Comparison of ENCODE assay signal across 1 cellular context in the genomic region with DNA sequence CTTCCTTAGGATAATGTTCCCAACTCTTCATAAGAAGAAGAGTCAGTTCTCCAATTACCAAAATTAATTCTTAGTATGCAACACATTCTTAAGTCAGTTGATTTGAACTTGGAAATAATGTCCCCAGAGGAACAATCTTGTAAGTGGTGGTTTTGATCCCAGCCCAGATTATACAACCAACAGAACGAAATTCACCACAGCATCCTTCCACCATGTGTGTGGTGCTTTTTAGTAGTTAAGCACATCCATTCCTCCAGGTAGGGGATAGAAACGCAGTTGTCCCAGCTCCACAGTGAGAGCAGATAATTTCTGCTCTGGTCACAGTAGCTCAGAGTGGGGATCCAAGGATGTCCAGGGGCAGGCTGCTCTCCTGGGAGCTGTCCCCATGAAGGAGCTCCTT.
TF ChIP-seq lines count a peak whose summit lies in the region.

No MANE protein-coding gene starts in this region.

TF ChIP-seq in WTC11, 78 proteins besides CTCF, POLR2A, EP300 and RAD21 (continued from another document):
- TF ChIP-seq, protein P1, sequence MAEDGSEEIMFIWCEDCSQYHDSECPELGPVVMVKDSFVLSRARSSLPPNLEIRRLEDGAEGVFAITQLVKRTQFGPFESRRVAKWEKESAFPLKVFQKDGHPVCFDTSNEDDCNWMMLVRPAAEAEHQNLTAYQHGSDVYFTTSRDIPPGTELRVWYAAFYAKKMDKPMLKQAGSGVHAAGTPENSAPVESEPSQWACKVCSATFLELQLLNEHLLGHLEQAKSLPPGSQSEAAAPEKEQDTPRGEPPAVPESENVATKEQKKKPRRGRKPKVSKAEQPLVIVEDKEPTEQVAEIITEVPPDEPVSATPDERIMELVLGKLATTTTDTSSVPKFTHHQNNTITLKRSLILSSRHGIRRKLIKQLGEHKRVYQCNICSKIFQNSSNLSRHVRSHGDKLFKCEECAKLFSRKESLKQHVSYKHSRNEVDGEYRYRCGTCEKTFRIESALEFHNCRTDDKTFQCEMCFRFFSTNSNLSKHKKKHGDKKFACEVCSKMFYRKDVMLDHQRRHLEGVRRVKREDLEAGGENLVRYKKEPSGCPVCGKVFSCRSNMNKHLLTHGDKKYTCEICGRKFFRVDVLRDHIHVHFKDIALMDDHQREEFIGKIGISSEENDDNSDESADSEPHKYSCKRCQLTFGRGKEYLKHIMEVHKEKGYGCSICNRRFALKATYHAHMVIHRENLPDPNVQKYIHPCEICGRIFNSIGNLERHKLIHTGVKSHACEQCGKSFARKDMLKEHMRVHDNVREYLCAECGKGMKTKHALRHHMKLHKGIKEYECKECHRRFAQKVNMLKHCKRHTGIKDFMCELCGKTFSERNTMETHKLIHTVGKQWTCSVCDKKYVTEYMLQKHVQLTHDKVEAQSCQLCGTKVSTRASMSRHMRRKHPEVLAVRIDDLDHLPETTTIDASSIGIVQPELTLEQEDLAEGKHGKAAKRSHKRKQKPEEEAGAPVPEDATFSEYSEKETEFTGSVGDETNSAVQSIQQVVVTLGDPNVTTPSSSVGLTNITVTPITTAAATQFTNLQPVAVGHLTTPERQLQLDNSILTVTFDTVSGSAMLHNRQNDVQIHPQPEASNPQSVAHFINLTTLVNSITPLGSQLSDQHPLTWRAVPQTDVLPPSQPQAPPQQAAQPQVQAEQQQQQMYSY (CRISPR knock-in tag; IDR thresholded peaks at IDR 0.05): no peak
- TF ChIP-seq TP53 (CRISPR knock-in tag; IDR thresholded peaks at IDR 0.05): no peak
- no peak for TF ChIP-seq ATF1 (CRISPR knock-in tag; IDR thresholded peaks at IDR 0.05)
- no peak for TF ChIP-seq OVOL2 (CRISPR knock-in tag; IDR thresholded peaks at IDR 0.05; ENCODE audit: borderline replicate concordance)
- TF ChIP-seq, protein P2, sequence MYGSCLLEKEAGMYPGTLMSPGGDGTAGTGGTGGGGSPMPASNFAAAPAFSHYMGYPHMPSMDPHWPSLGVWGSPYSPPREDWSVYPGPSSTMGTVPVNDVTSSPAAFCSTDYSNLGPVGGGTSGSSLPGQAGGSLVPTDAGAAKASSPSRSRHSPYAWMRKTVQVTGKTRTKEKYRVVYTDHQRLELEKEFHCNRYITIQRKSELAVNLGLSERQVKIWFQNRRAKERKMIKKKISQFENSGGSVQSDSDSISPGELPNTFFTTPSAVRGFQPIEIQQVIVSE (CRISPR knock-in tag; IDR thresholded peaks at IDR 0.05; ENCODE audit: borderline replicate concordance): no peak
- TF ChIP-seq JAZF1 (CRISPR knock-in tag; IDR thresholded peaks at IDR 0.05): no peak
- TF ChIP-seq TEAD4 (CRISPR knock-in tag; IDR thresholded peaks at IDR 0.05): no peak
- no peak for TF ChIP-seq CREM (CRISPR knock-in tag; IDR thresholded peaks at IDR 0.05)
- no peak for TF ChIP-seq HMGA2 (CRISPR knock-in tag; IDR thresholded peaks at IDR 0.05)
- no peak for TF ChIP-seq JUN (CRISPR knock-in tag; IDR thresholded peaks at IDR 0.05)
- TF ChIP-seq HMGXB4 (CRISPR knock-in tag; IDR thresholded peaks at IDR 0.05): no peak
